Comparison of ENCODE assay signal across 12 cellular contexts in the genomic region with DNA sequence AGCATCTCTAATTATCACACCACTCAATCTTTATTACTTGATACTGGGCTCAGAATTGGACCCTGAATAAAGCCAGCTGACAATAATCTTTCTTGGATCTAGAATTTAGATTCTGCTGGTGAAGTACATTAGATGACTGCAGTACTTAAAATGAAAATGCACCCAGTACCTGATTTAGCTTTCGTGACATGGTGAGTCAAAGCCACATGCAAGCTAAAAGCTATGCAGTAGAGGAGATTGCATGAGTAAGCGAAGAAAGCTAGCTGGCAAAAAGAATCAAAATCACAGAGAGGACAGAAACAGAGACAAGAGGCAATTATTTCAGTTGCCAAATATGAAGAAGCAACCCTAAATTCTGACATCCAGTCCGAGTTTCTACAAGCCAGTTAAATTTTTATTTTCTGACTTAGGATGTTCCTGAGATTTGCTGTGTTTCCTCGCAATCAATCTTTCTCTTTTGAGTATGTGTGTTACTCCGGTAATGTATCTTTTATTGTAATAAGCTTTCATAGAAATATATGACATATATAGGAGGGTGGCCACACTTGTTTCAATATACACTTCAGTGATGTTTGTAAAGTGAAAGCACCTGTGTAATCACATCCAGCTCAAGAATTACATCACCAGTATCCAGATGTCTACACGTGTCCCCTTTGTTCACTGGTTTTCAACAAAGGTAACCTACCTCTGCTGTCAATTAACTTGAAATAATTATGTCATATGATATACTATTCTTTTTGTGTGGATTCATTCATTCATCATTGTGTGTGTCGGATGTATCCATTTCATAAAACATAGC.
DNase-seq lines count a peak whose midpoint lies in the region; ATAC-seq and TF ChIP-seq lines count a peak whose summit lies in the region.
"Had no signal": no experiment of that assay in that cellular context is flagged by ENCODE, and none has a peak within 500 bp of the region (broad histone marks: within the 10 kb centered on the region; RNA-seq: fewer than 3 reads in every experiment).

No MANE protein-coding gene starts in this region.

- H3K27me3 ChIP-seq in KMS-11 (ENCODE audit: insufficient read depth, low read depth) = no peaks in the 10 kb centered on the region
- no peaks in the 10 kb centered on the region for H3K27me3 ChIP-seq in upper lobe of left lung
- H3K27me3 ChIP-seq: gastroesophageal sphincter had no signal

- TF ChIP-seq EP300 in upper lobe of left lung (IDR thresholded peaks at IDR 0.05) = no peak

- 85 to 90% methylated on average over 7 of the region's 7 CpGs for WGBS in upper lobe of left lung, 2 donors

- no peak for ATAC-seq in upper lobe of left lung (ENCODE audit: low FRiP score in 2 of 2)
- ATAC-seq: activated CD8-positive, alpha-beta T cell treated with anti-CD3 and anti-CD28 coated beads, Interleukin-2, amount 10 ng/mL, durations not matched to agents 7 days and 5 days; gastroesophageal sphincter had no signal

- H3K27ac ChIP-seq in KMS-11 (peak overlapping the region; percentile 72), upper lobe of left lung (no peak overlapping the region)
- H3K27ac ChIP-seq: gastroesophageal sphincter, SK-N-MC had no signal

- H3K36me3 Mint-ChIP-seq in immature natural killer cell = no peaks in the 10 kb centered on the region
- H3K36me3 Mint-ChIP-seq: CD4-positive, CD25-positive, alpha-beta regulatory T cell had no signal

- H3K27ac Mint-ChIP-seq in immature natural killer cell = no peak overlapping the region
- H3K27ac Mint-ChIP-seq: activated CD8-positive, alpha-beta T cell treated with anti-CD3 and anti-CD28 coated beads, Interleukin-2, amount 10 ng/mL, durations not matched to agents 7 days and 5 days; CD4-positive, CD25-positive, alpha-beta regulatory T cell had no signal

- H3K27me3 Mint-ChIP-seq in immature natural killer cell (ENCODE audit: low read depth in 3 of 3) = peaks cover 0 to 2% (median 0%) of the 10 kb centered on the region in 3 donors
- H3K27me3 Mint-ChIP-seq: CD4-positive, CD25-positive, alpha-beta regulatory T cell had no signal

- no peak for TF ChIP-seq POLR2A in upper lobe of left lung (IDR thresholded peaks at IDR 0.05)

- H2AFZ ChIP-seq in KMS-11 (ENCODE audit: low read depth) = peak overlapping the region; percentile 61

- H3K4me1 ChIP-seq in KMS-11 (ENCODE audit: low read depth, poor library complexity, severe bottlenecking) (peaks cover 25% of the 10 kb centered on the region), upper lobe of left lung (no peaks in the 10 kb centered on the region)
- H3K4me1 ChIP-seq: gastroesophageal sphincter had no signal

- no peaks in the 10 kb centered on the region for H3K9me3 ChIP-seq in upper lobe of left lung
- H3K9me3 ChIP-seq: gastroesophageal sphincter had no signal

- peak overlapping the region; percentile 65 for H3K9ac ChIP-seq in KMS-11

- no peak overlapping the region for H3K4me3 ChIP-seq in AG09309 (ENCODE audit: control insufficient read depth, low read depth, low read length)
- H3K4me3 ChIP-seq in KMS-11 (IDR thresholded peaks at IDR 0.05; ENCODE audit: insufficient read depth, low read depth, low read length) = no peak overlapping the region
- H3K4me3 ChIP-seq in fibroblast of villous mesenchyme (ENCODE audit: low read depth, low read length) = no peak overlapping the region
- no peak overlapping the region for H3K4me3 ChIP-seq in upper lobe of left lung
- H3K4me3 ChIP-seq: gastroesophageal sphincter, SK-N-MC had no signal

- H3K4me3 Mint-ChIP-seq in immature natural killer cell = no peak overlapping the region
- H3K4me3 Mint-ChIP-seq: activated CD8-positive, alpha-beta T cell treated with anti-CD3 and anti-CD28 coated beads, Interleukin-2, amount 10 ng/mL, durations not matched to agents 7 days and 5 days; CD4-positive, CD25-positive, alpha-beta regulatory T cell had no signal

- no peak for TF ChIP-seq CTCF in AG09309 (IDR thresholded peaks at IDR 0.05; ENCODE audit: control insufficient read depth, insufficient read depth, low read depth, low read length, missing control alignments)
- no peak for TF ChIP-seq CTCF in KMS-11 (conservative IDR thresholded peaks at IDR 0.05; ENCODE audit: low read depth, low read length)
- TF ChIP-seq CTCF in fibroblast of villous mesenchyme (IDR thresholded peaks at IDR 0.05; ENCODE audit: insufficient read depth, low read depth, low read length) = no peak
- TF ChIP-seq CTCF in upper lobe of left lung (IDR thresholded peaks at IDR 0.05) = no peak

- no peaks in the 10 kb centered on the region for H3K4me1 Mint-ChIP-seq in immature natural killer cell
- H3K4me1 Mint-ChIP-seq: CD4-positive, CD25-positive, alpha-beta regulatory T cell had no signal

- peaks cover 2 to 26% (median 15%) of the 10 kb centered on the region in 6 donors for H3K9me3 Mint-ChIP-seq in immature natural killer cell

- H3K36me3 ChIP-seq in KMS-11 (ENCODE audit: insufficient read depth) (no peaks in the 10 kb centered on the region), upper lobe of left lung (no peaks in the 10 kb centered on the region)
- H3K36me3 ChIP-seq: gastroesophageal sphincter had no signal

- H3K79me2 ChIP-seq in KMS-11 (ENCODE audit: insufficient read depth, low read depth) = no peaks in the 10 kb centered on the region

- no peaks in the 10 kb centered on the region for H4K20me1 ChIP-seq in KMS-11 (ENCODE audit: insufficient read depth)

- peak overlapping the region; percentile 59 for H3K4me2 ChIP-seq in KMS-11

- peak; percentile 49 for DNase-seq in AG09309 (ENCODE audit: low read depth)
- peak; percentile 99 for DNase-seq in SHP77 (lab: John Stamatoyannopoulos, UW)
- DNase-seq in fibroblast of villous mesenchyme (ENCODE audit: low read depth) = peak; percentile 2
- DNase-seq in upper lobe of left lung = no peak
- no peak for DNase-seq in LoVo (ENCODE audit: low spot score)
- DNase-seq in epidermal melanocyte (ENCODE audit: insufficient read length, low spot score) = no peak
- no peak for DNase-seq in immature natural killer cell
- DNase-seq: activated CD8-positive, alpha-beta T cell treated with anti-CD3 and anti-CD28 coated beads, Interleukin-2, amount 10 ng/mL, durations not matched to agents 7 days and 5 days; CD4-positive, CD25-positive, alpha-beta regulatory T cell had no signal

Comparison
In these comparisons a context has a peak if more than half of its experiments do, and no peak if none do; other contexts are left out.
1. DNase-seq: peak in AG09309 (single experiment), SHP77 (2 of 2) and fibroblast of villous mesenchyme (single experiment); none in upper lobe of left lung (0 of 2), LoVo (single experiment), epidermal melanocyte (single experiment) and immature natural killer cell (0 of 3).